In genomic region chr16:85555549-85556455, GRCh38 we compare ENCODE assay signal across 8 cellular contexts. TPM values are rescaled to one million over a fixed set of nuclear protein-coding genes. Genes with fewer than 3 reads are reported as not detected.
A peak's percentile ranks its signal among the peaks of the same experiment; 100 is the strongest.
DNase-seq lines count a peak whose midpoint lies in the region; ATAC-seq and TF ChIP-seq lines count a peak whose summit lies in the region.

No MANE protein-coding gene starts in this region.

- H3K4me3 ChIP-seq in A673 (ENCODE audit: low read depth, low read length, poor library complexity, severe bottlenecking) (peak overlapping the region; percentile 89), heart left ventricle (peak overlapping the region; percentile 63 to 96 (median 79)), retinal pigment epithelial cell (ENCODE audit: low read length) (peak overlapping the region; percentile 68)

- H3K27ac Mint-ChIP-seq in activated T-helper 1 cell treated with anti-CD3 and anti-CD28 coated beads, Interleukin-12 subunit alpha, Interleukin-12 subunit beta, Interleukin-2, Interleukin-4 antibody, amounts not matched to agents 30 ng/mL and 10 ng/mL and 1 ng/mL, durations not matched to agents 14 hours and 24 hours and 36 hours = peak overlapping the region; percentile 99

- H3K27me3 ChIP-seq in A673 (replicated peaks; ENCODE audit: insufficient read depth, low read depth, low read length, poor library complexity) = no peaks in the 10 kb centered on the region
- H3K27me3 ChIP-seq in heart left ventricle = no peaks in the 10 kb centered on the region

- peaks cover 39% of the 10 kb centered on the region for H3K4me1 Mint-ChIP-seq in activated T-helper 1 cell treated with anti-CD3 and anti-CD28 coated beads, Interleukin-12 subunit alpha, Interleukin-12 subunit beta, Interleukin-2, Interleukin-4 antibody, amounts not matched to agents 30 ng/mL and 10 ng/mL and 1 ng/mL, durations not matched to agents 14 hours and 24 hours and 36 hours (ENCODE audit: low read depth)

- TF ChIP-seq POLR2A in heart left ventricle (IDR thresholded peaks at IDR 0.05) = no peak

- POLR2A ChIA-PET in A673 (lab: Charles Lee; ENCODE audit: low non-redundant PET) (no interaction called here), GM10248 (lab: Yijun Ruan, JAX) (interaction anchor here (0.6 to 1.4 kb wide), 5 partner anchors 12 to 1934 kb away, joined by 3 to 6 read pairs (median 4); no protein-coding TSS in a partner anchor)

- TF ChIP-seq CTCF in A673 (conservative IDR thresholded peaks at IDR 0.05; ENCODE audit: low read depth, low read length) = no peak
- no peak for TF ChIP-seq CTCF in GM10248 (IDR thresholded peaks at IDR 0.05; ENCODE audit: control extremely low read depth, extremely low read depth, low read depth, missing control alignments)
- no peak for TF ChIP-seq CTCF in heart left ventricle (IDR thresholded peaks at IDR 0.05)
- no peak for TF ChIP-seq CTCF in retinal pigment epithelial cell (conservative IDR thresholded peaks at IDR 0.05; ENCODE audit: low read depth, low read length)

- H3K36me3 ChIP-seq in A673 (ENCODE audit: insufficient read depth, low read length, poor library complexity, severe bottlenecking) (no peaks in the 10 kb centered on the region), heart left ventricle (no peaks in the 10 kb centered on the region)

- H3K27ac ChIP-seq in A673 (ENCODE audit: low read depth, low read length, poor library complexity, severe bottlenecking) (peak overlapping the region; percentile 73), heart left ventricle (peak overlapping the region; percentile 55 to 99 (median 90))

- peaks cover 3% of the 10 kb centered on the region for H3K36me3 Mint-ChIP-seq in activated T-helper 1 cell treated with anti-CD3 and anti-CD28 coated beads, Interleukin-12 subunit alpha, Interleukin-12 subunit beta, Interleukin-2, Interleukin-4 antibody, amounts not matched to agents 30 ng/mL and 10 ng/mL and 1 ng/mL, durations not matched to agents 14 hours and 24 hours and 36 hours (ENCODE audit: low read depth)

- ATAC-seq in heart left ventricle (peak in 1 of 4 donors; percentile 24), GM18909 (IDR thresholded peaks at IDR 0.05; ENCODE audit: poor library complexity, unreplicated experiment) (no peak)

- no peaks in the 10 kb centered on the region for H3K9me3 ChIP-seq in A673 (ENCODE audit: low read depth, low read length, poor library complexity, severe bottlenecking)
- no peaks in the 10 kb centered on the region for H3K9me3 ChIP-seq in heart left ventricle

- DNase-seq in A673 (ENCODE audit: low spot score) = peak; percentile 42
- DNase-seq in GM10248 (ENCODE audit: extremely low spot score) = peak; percentile 48
- DNase-seq in NCI-H2227 (lab: John Stamatoyannopoulos, UW; ENCODE audit: unreplicated experiment) = peak; percentile 79
- no peak for DNase-seq in activated T-helper 1 cell treated with anti-CD3 and anti-CD28 coated beads, Interleukin-12 subunit alpha, Interleukin-12 subunit beta, Interleukin-2, Interleukin-4 antibody, amounts not matched to agents 30 ng/mL and 10 ng/mL and 1 ng/mL, durations not matched to agents 14 hours and 24 hours and 36 hours (ENCODE audit: low spot score)
- peak in 3 of 5 donors; percentile 35 to 73 (median 69) for DNase-seq in heart left ventricle
- DNase-seq in retinal pigment epithelial cell (ENCODE audit: low read depth) = no peak
- DNase-seq in mucosa of gallbladder (ENCODE audit: low spot score) = no peak

- BruUV-seq in A673 (replicated peaks; lab: Mats Ljungman, UMichigan) = TSS peak; percentile 30

- 0 to 1% (median 0%) methylated on average over 50 to 51 of the region's 51 CpGs for WGBS in heart left ventricle, 4 donors

- CTCF ChIA-PET in A673 (lab: Charles Lee) (no interaction called here), GM10248 (lab: Yijun Ruan, JAX) (interaction anchor here (1.7 to 3.4 kb wide), 5 partner anchors 14 to 60 kb away, joined by 4 to 20 read pairs (median 13); no protein-coding TSS in a partner anchor)

- H3K27me3 Mint-ChIP-seq in activated T-helper 1 cell treated with anti-CD3 and anti-CD28 coated beads, Interleukin-12 subunit alpha, Interleukin-12 subunit beta, Interleukin-2, Interleukin-4 antibody, amounts not matched to agents 30 ng/mL and 10 ng/mL and 1 ng/mL, durations not matched to agents 14 hours and 24 hours and 36 hours (ENCODE audit: insufficient read depth) = peaks cover 5% of the 10 kb centered on the region

- intact Hi-C loops in A673 (cut with micrococcal nuclease; ENCODE audit: unreplicated experiment) (loop anchor here (2.0 to 5.0 kb wide), 2 partner anchors 55 to 134 kb away; no protein-coding TSS in a partner anchor), heart left ventricle (cut with DNase I) (loop anchor here in 9 of 10 donors (2.0 to 10.0 kb wide), 9 partner anchors 34 to 431 kb away; partner anchors contain the start of gene GSE1 (in 1 of the 9))
- intact Hi-C loops in activated T-helper 1 cell treated with anti-CD3 and anti-CD28 coated beads, Interleukin-12 subunit alpha, Interleukin-12 subunit beta, Interleukin-2, Interleukin-4 antibody, amounts not matched to agents 30 ng/mL and 10 ng/mL and 1 ng/mL, durations not matched to agents 14 hours and 24 hours and 36 hours (cut with micrococcal nuclease) = loop anchor here (1.0 to 10.0 kb wide), 7 partner anchors 8 to 1041 kb away; partner anchors contain the start of genes COX4I1 and EMC8

- peak overlapping the region; percentile 93 for H3K4me3 Mint-ChIP-seq in activated T-helper 1 cell treated with anti-CD3 and anti-CD28 coated beads, Interleukin-12 subunit alpha, Interleukin-12 subunit beta, Interleukin-2, Interleukin-4 antibody, amounts not matched to agents 30 ng/mL and 10 ng/mL and 1 ng/mL, durations not matched to agents 14 hours and 24 hours and 36 hours

- H3K9me3 Mint-ChIP-seq in activated T-helper 1 cell treated with anti-CD3 and anti-CD28 coated beads, Interleukin-12 subunit alpha, Interleukin-12 subunit beta, Interleukin-2, Interleukin-4 antibody, amounts not matched to agents 30 ng/mL and 10 ng/mL and 1 ng/mL, durations not matched to agents 14 hours and 24 hours and 36 hours = no peaks in the 10 kb centered on the region

- H3K4me1 ChIP-seq in A673 (ENCODE audit: insufficient read depth, low read length, poor library complexity, severe bottlenecking) = peaks cover 23% of the 10 kb centered on the region
- H3K4me1 ChIP-seq in heart left ventricle = peaks cover 0 to 69% (median 31%) of the 10 kb centered on the region in 12 donors

RNA-seq across cellular contexts. Expression of gene GSE1, which starts 57.3 kb away (rescaled TPM):
- total RNA-seq in A673 (2021) (64.2 and 72.4 TPM in 2 replicates), heart left ventricle (10 to 100 TPM; 23.4 to 48.4 (median 38.5) TPM), mucosa of gallbladder (82.9 TPM)
- total RNA-seq in activated T-helper 1 cell treated with anti-CD3 and anti-CD28 coated beads, Interleukin-12 subunit alpha, Interleukin-12 subunit beta, Interleukin-2, Interleukin-4 antibody, amounts not matched to agents 30 ng/mL and 10 ng/mL and 1 ng/mL, durations not matched to agents 14 hours and 24 hours and 36 hours = 35.2 and 35.3 TPM in 2 replicates
- polyA plus RNA-seq in heart left ventricle = 10 to 100 TPM; 18.1 to 35.3 TPM

Comparison
In these comparisons a context has a peak if more than half of its experiments do, and no peak if none do; other contexts are left out.
1. DNase-seq: peak in A673 (single experiment), GM10248 (single experiment), NCI-H2227 (single experiment) and heart left ventricle (3 of 5); none in activated T-helper 1 cell treated with anti-CD3 and anti-CD28 coated beads, Interleukin-12 subunit alpha, Interleukin-12 subunit beta, Interleukin-2, Interleukin-4 antibody, amounts not matched to agents 30 ng/mL and 10 ng/mL and 1 ng/mL, durations not matched to agents 14 hours and 24 hours and 36 hours (single experiment), retinal pigment epithelial cell (single experiment) and mucosa of gallbladder (single experiment).
2. Peak in every context shown above with its lines, with median percentiles within 50 percentile points of each other: H3K4me3 ChIP-seq.